ENCODE assay signal across 15 cellular contexts in genomic region chr7:46290374-46291061, GRCh38.
DNase-seq lines count a peak whose midpoint lies in the region; ATAC-seq and TF ChIP-seq lines count a peak whose summit lies in the region.
"Had no signal": no experiment of that assay in that cellular context is flagged by ENCODE, and none has a peak within 500 bp of the region (broad histone marks: within the 10 kb centered on the region; RNA-seq: fewer than 3 reads in every experiment).

No MANE protein-coding gene starts in this region.

- H3K4me2 ChIP-seq in SK-N-SH = peak overlapping the region; percentile 64

- no peaks in the 10 kb centered on the region for H3K27me3 ChIP-seq in SK-N-SH (ENCODE audit: insufficient read depth)
- H3K27me3 ChIP-seq: heart left ventricle had no signal

- H3K9me2 ChIP-seq in SK-N-SH = no peaks in the 10 kb centered on the region

- TF ChIP-seq CTCF in SK-N-SH (IDR thresholded peaks at IDR 0.05) (no peak), chondrocyte (IDR thresholded peaks at IDR 0.05) (no peak), type B pancreatic cell (conservative IDR thresholded peaks at IDR 0.05) (no peak)

- H4K20me1 ChIP-seq in SK-N-SH (ENCODE audit: insufficient read depth) = no peaks in the 10 kb centered on the region

- no peaks in the 10 kb centered on the region for H3K36me3 Mint-ChIP-seq in chondrocyte (ENCODE audit: low read depth)
- H3K36me3 Mint-ChIP-seq in type B pancreatic cell = no peaks in the 10 kb centered on the region

- no peaks in the 10 kb centered on the region for H3K36me3 ChIP-seq in SK-N-SH (replicated peaks in 1 of 2; ENCODE audit: control insufficient read depth in 1 of 2, insufficient read depth in 2 of 2, low read length in 1 of 2)
- H3K36me3 ChIP-seq: heart left ventricle had no signal

- no peak overlapping the region for H2AFZ ChIP-seq in SK-N-SH (ENCODE audit: low read depth)

- no peak overlapping the region for H3K4me3 ChIP-seq in SK-N-SH (ENCODE audit: low read depth in 2 of 2, low read length in 1 of 2)
- H3K4me3 ChIP-seq: heart left ventricle had no signal

- H3K9ac ChIP-seq in SK-N-SH = no peak overlapping the region

- POLR2A ChIA-PET in SK-N-SH (lab: Yijun Ruan, JAX) = no interaction called here

- no peak; the same call in 2 of the 3 replicates for ATAC-seq in SK-N-SH treated with all-trans-retinoic acid at 6 μM for 48 hours
- ATAC-seq in HG03060 (IDR thresholded peaks at IDR 0.05; ENCODE audit: low read depth, unreplicated experiment) = peak; percentile 4
- ATAC-seq: stimulated activated naive CD8-positive, alpha-beta T cell treated with anti-CD3 and anti-CD28 coated beads, Interleukin-15, amount 100 ng/mL, for 72 hours had no signal

- TF ChIP-seq EP300 in SK-N-SH (IDR thresholded peaks at IDR 0.05; ENCODE audit: borderline replicate concordance in 1 of 2, low read depth in 1 of 2, low read length in 1 of 2) = no peak

- peaks cover 73% of the 10 kb centered on the region for H3K4me1 Mint-ChIP-seq in chondrocyte (ENCODE audit: low read depth)
- H3K4me1 Mint-ChIP-seq in type B pancreatic cell (ENCODE audit: unreplicated experiment) = peaks cover 26% of the 10 kb centered on the region
- H3K4me1 Mint-ChIP-seq: stimulated activated naive CD8-positive, alpha-beta T cell treated with anti-CD3 and anti-CD28 coated beads, Interleukin-15, amount 100 ng/mL, for 72 hours had no signal

- H3K27ac ChIP-seq in SK-N-SH (ENCODE audit: low read depth in 2 of 2, low read length in 1 of 2) = no peak overlapping the region

- TF ChIP-seq RAD21 in SK-N-SH (IDR thresholded peaks at IDR 0.05; ENCODE audit: low read length) = no peak

- no peaks in the 10 kb centered on the region for H3K9me3 ChIP-seq in SK-N-SH
- H3K9me3 ChIP-seq: heart left ventricle had no signal

- H3K4me3 Mint-ChIP-seq in chondrocyte (ENCODE audit: unreplicated experiment) (no peak overlapping the region), type B pancreatic cell (peak overlapping the region; percentile 17)
- H3K4me3 Mint-ChIP-seq: stimulated activated naive CD8-positive, alpha-beta T cell treated with anti-CD3 and anti-CD28 coated beads, Interleukin-15, amount 100 ng/mL, for 72 hours had no signal

- 71% methylated on average over 1 of the region's 1 CpG for WGBS in SK-N-SH (ENCODE audit: low lambda C conversion rate)

- DNase-seq in SK-N-SH = no peak
- DNase-seq in chondrocyte (ENCODE audit: low spot score) = no peak
- no peak for DNase-seq in type B pancreatic cell (ENCODE audit: extremely low spot score, unreplicated experiment)
- no peak for DNase-seq in occipital lobe (lab: John Stamatoyannopoulos, UW)
- DNase-seq in germinal center (ENCODE audit: low spot score) = no peak
- DNase-seq in HT-29 (ENCODE audit: low spot score) = no peak
- DNase-seq: 8988T; DMS53; heart left ventricle; NCI-H1436 treated with DMSO at 0.1 percent for 48 hours; stimulated activated CD4-positive, alpha-beta T cell treated with anti-CD3 and anti-CD28 coated beads, Interleukin-4, amount 100 ng/mL, for 24 hours; stimulated activated naive CD8-positive, alpha-beta T cell treated with anti-CD3 and anti-CD28 coated beads, Interleukin-15, amount 100 ng/mL, for 72 hours; T-helper 2 cell had no signal

- H3K27me3 Mint-ChIP-seq in chondrocyte (ENCODE audit: low read depth) (no peaks in the 10 kb centered on the region), type B pancreatic cell (no peaks in the 10 kb centered on the region)
- H3K27me3 Mint-ChIP-seq: stimulated activated naive CD8-positive, alpha-beta T cell treated with anti-CD3 and anti-CD28 coated beads, Interleukin-15, amount 100 ng/mL, for 72 hours had no signal

- no peaks in the 10 kb centered on the region for H3K9me3 Mint-ChIP-seq in chondrocyte (ENCODE audit: low read depth)
- no peaks in the 10 kb centered on the region for H3K9me3 Mint-ChIP-seq in type B pancreatic cell
- H3K9me3 Mint-ChIP-seq: stimulated activated naive CD8-positive, alpha-beta T cell treated with anti-CD3 and anti-CD28 coated beads, Interleukin-15, amount 100 ng/mL, for 72 hours had no signal

- H3F3A ChIP-seq in SK-N-SH (replicated peaks; ENCODE audit: insufficient read depth) = peaks cover 7% of the 10 kb centered on the region

- H3K4me1 ChIP-seq in SK-N-SH (ENCODE audit: control insufficient read depth in 1 of 2, insufficient read depth in 2 of 2, low read depth in 1 of 2, low read length in 1 of 2) = peaks cover 0 to 22% of the 10 kb centered on the region in 2 experiments; a peak in 3 of 4 replicates

- peak overlapping the region; percentile 94 for H3K27ac Mint-ChIP-seq in chondrocyte (ENCODE audit: unreplicated experiment)
- peak overlapping the region; percentile 90 for H3K27ac Mint-ChIP-seq in type B pancreatic cell
- H3K27ac Mint-ChIP-seq: stimulated activated naive CD8-positive, alpha-beta T cell treated with anti-CD3 and anti-CD28 coated beads, Interleukin-15, amount 100 ng/mL, for 72 hours had no signal

- CTCF ChIA-PET in SK-N-SH (lab: Yijun Ruan, JAX) = no interaction called here

- H3K79me2 ChIP-seq in SK-N-SH (ENCODE audit: insufficient read depth) = no peaks in the 10 kb centered on the region

TF ChIP-seq in SK-N-SH, 30 proteins besides CTCF, POLR2A, EP300 and RAD21:
- TF ChIP-seq TCF12 (IDR thresholded peaks at IDR 0.05) (no peak), TAF1 (IDR thresholded peaks at IDR 0.05; ENCODE audit: borderline replicate concordance, low read depth, low read length) (no peak), ZBTB33 (IDR thresholded peaks at IDR 0.05; ENCODE audit: borderline replicate concordance, low read depth) (no peak), FOXJ3 (CRISPR knock-in tag; IDR thresholded peaks at IDR 0.05) (no peak), POLR2AphosphoS5 (IDR thresholded peaks at IDR 0.05; ENCODE audit: low read depth, low read length) (no peak), YY1 (IDR thresholded peaks at IDR 0.05; ENCODE audit: low read depth) (no peak)
- TF ChIP-seq, protein P1, sequence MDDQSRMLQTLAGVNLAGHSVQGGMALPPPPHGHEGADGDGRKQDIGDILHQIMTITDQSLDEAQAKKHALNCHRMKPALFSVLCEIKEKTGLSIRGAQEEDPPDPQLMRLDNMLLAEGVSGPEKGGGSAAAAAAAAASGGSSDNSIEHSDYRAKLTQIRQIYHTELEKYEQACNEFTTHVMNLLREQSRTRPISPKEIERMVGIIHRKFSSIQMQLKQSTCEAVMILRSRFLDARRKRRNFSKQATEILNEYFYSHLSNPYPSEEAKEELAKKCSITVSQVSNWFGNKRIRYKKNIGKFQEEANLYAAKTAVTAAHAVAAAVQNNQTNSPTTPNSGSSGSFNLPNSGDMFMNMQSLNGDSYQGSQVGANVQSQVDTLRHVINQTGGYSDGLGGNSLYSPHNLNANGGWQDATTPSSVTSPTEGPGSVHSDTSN (IDR thresholded peaks at IDR 0.05) = no peak

TF ChIP-seq in SK-N-SH treated with all-trans-retinoic acid at 6 μM for 48 hours, 23 proteins besides CTCF, POLR2A, EP300 and RAD21:
- TF ChIP-seq, protein P2, sequence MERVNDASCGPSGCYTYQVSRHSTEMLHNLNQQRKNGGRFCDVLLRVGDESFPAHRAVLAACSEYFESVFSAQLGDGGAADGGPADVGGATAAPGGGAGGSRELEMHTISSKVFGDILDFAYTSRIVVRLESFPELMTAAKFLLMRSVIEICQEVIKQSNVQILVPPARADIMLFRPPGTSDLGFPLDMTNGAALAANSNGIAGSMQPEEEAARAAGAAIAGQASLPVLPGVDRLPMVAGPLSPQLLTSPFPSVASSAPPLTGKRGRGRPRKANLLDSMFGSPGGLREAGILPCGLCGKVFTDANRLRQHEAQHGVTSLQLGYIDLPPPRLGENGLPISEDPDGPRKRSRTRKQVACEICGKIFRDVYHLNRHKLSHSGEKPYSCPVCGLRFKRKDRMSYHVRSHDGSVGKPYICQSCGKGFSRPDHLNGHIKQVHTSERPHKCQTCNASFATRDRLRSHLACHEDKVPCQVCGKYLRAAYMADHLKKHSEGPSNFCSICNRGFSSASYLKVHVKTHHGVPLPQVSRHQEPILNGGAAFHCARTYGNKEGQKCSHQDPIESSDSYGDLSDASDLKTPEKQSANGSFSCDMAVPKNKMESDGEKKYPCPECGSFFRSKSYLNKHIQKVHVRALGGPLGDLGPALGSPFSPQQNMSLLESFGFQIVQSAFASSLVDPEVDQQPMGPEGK (CRISPR knock-in tag; IDR thresholded peaks at IDR 0.05; ENCODE audit: borderline replicate concordance) = no peak
- TF ChIP-seq, protein P3, sequence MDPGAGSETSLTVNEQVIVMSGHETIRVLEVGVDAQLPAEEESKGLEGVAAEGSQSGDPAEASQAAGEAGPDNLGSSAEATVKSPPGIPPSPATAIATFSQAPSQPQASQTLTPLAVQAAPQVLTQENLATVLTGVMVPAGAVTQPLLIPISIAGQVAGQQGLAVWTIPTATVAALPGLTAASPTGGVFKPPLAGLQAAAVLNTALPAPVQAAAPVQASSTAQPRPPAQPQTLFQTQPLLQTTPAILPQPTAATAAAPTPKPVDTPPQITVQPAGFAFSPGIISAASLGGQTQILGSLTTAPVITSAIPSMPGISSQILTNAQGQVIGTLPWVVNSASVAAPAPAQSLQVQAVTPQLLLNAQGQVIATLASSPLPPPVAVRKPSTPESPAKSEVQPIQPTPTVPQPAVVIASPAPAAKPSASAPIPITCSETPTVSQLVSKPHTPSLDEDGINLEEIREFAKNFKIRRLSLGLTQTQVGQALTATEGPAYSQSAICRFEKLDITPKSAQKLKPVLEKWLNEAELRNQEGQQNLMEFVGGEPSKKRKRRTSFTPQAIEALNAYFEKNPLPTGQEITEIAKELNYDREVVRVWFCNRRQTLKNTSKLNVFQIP (CRISPR knock-in tag; IDR thresholded peaks at IDR 0.05; ENCODE audit: borderline replicate concordance, low read depth) = no peak
- TF ChIP-seq ISL1 (CRISPR knock-in tag; IDR thresholded peaks at IDR 0.05) (no peak), ZNF8 (CRISPR knock-in tag; IDR thresholded peaks at IDR 0.05) (no peak)
TF ChIP-seq in SK-N-SH treated with all-trans-retinoic acid at 6 μM for 48 hours: peak in this region for 0.
